Comparison of ENCODE assay signal across 8 cellular contexts in genomic region chr1:51517361-51518032, GRCh38. TPM values are rescaled to one million over a fixed set of nuclear protein-coding genes. Genes with fewer than 3 reads are reported as not detected.
A peak's percentile ranks its signal among the peaks of the same experiment; 100 is the strongest.
DNase-seq lines count a peak whose midpoint lies in the region; ATAC-seq and TF ChIP-seq lines count a peak whose summit lies in the region.

No MANE protein-coding gene starts in this region.

- H3K27ac ChIP-seq in DND-41 (ENCODE audit: low read length) = no peak overlapping the region
- peak overlapping the region in 1 of 2 donors; percentile 60 for H3K27ac ChIP-seq in aorta (ENCODE audit: low read depth in 1 of 2, low read length in 2 of 2)

- no peaks in the 10 kb centered on the region for H3K36me3 ChIP-seq in DND-41 (ENCODE audit: insufficient read depth, low read length)
- no peaks in the 10 kb centered on the region for H3K36me3 ChIP-seq in aorta (ENCODE audit: control insufficient read depth in 1 of 2, insufficient read depth in 2 of 2, low read length in 1 of 2)

- 1% methylated on average over 7 of the region's 7 CpGs for WGBS in aorta, 2 donors

- H2AFZ ChIP-seq in DND-41 (ENCODE audit: low read depth, low read length) = peak overlapping the region; percentile 97

- no peaks in the 10 kb centered on the region for H3K36me3 Mint-ChIP-seq in mesothelial cell of epicardium

- H3K4me3 Mint-ChIP-seq in mesothelial cell of epicardium = peak overlapping the region; percentile 85

- peaks cover 3% of the 10 kb centered on the region for H3K27me3 ChIP-seq in DND-41 (ENCODE audit: insufficient read depth, low read length, poor library complexity)
- H3K27me3 ChIP-seq in aorta (ENCODE audit: control insufficient read depth in 1 of 2, insufficient read depth in 2 of 2, low read length in 1 of 2) = no peaks in the 10 kb centered on the region

- ATAC-seq in DND-41 (ENCODE audit: insufficient read depth, low read depth) = no peak
- no peak for ATAC-seq in aorta (ENCODE audit: low FRiP score)
- no peak for ATAC-seq in GM18861 (IDR thresholded peaks at IDR 0.05; ENCODE audit: unreplicated experiment)
- ATAC-seq in HG03378 (IDR thresholded peaks at IDR 0.05; ENCODE audit: unreplicated experiment) = no peak
- ATAC-seq in HG02884 (IDR thresholded peaks at IDR 0.05; ENCODE audit: unreplicated experiment) = no peak

- H3K4me3 ChIP-seq in DND-41 (ENCODE audit: low read depth in 1 of 2, low read length in 2 of 2) (peak overlapping the region; percentile 74 to 82; a peak in 3 of 4 replicates), cardiac fibroblast (replicated peaks in 1 of 2; ENCODE audit: low read depth in 2 of 2, low read length in 2 of 2) (peak overlapping the region; percentile 79 to 81), aorta (ENCODE audit: low read length in 2 of 2) (peak overlapping the region; percentile 77 to 89)

- peak overlapping the region; percentile 79 for H3K9ac ChIP-seq in DND-41 (ENCODE audit: low read depth, low read length)

- no peaks in the 10 kb centered on the region; the same call in 1 of the 2 replicates for H4K20me1 ChIP-seq in DND-41 (ENCODE audit: insufficient read depth, low read length)

- peak overlapping the region; percentile 91 for H3K27ac Mint-ChIP-seq in mesothelial cell of epicardium

- H3K4me1 ChIP-seq in DND-41 (ENCODE audit: insufficient read depth, low read length) (peaks cover 35% of the 10 kb centered on the region), aorta (ENCODE audit: control insufficient read depth in 1 of 2, insufficient read depth in 2 of 2, low read length in 2 of 2) (peaks cover 0 to 3% of the 10 kb centered on the region in 2 donors)

- DNase-seq in DND-41 (no peak), MV-4-11 (lab: John Stamatoyannopoulos, UW) (peak; percentile 12), cardiac fibroblast (ENCODE audit: low read depth in 2 of 2) (peak; percentile 41 to 59), mesothelial cell of epicardium (ENCODE audit: low spot score in 2 of 2, unreplicated experiment in 2 of 2) (no peak), aorta (no peak)

- TF ChIP-seq CTCF in DND-41 (IDR thresholded peaks at IDR 0.05; ENCODE audit: borderline replicate concordance, extremely low read depth, low read length, poor library complexity, severe bottlenecking) (no peak), cardiac fibroblast (IDR thresholded peaks at IDR 0.05; ENCODE audit: low read depth, low read length) (no peak), mesothelial cell of epicardium (IDR thresholded peaks at IDR 0.05; ENCODE audit: unreplicated experiment) (no peak)

- peaks cover 38% of the 10 kb centered on the region for H3K4me1 Mint-ChIP-seq in mesothelial cell of epicardium

- intact Hi-C loops in aorta (cut with DNase I) = loop anchor here in 1 of 2 donors (10.0 kb wide), 1 partner anchor 73 kb away; no protein-coding TSS in a partner anchor

- H3K9me3 Mint-ChIP-seq in mesothelial cell of epicardium = no peaks in the 10 kb centered on the region

- peaks cover 59% of the 10 kb centered on the region for H3K79me2 ChIP-seq in DND-41 (ENCODE audit: insufficient read depth, low read length)

- H3K4me2 ChIP-seq in DND-41 (ENCODE audit: insufficient read depth, low read length) = peak overlapping the region; percentile 98

- H3K9me3 ChIP-seq in DND-41 (ENCODE audit: insufficient read depth, low read length, severe bottlenecking) (no peaks in the 10 kb centered on the region), aorta (ENCODE audit: control insufficient read depth, low read length) (no peaks in the 10 kb centered on the region)

- no peaks in the 10 kb centered on the region for H3K27me3 Mint-ChIP-seq in mesothelial cell of epicardium (ENCODE audit: low read depth)

RNA-seq across cellular contexts. Expression of gene EPS15, which starts 1.6 kb away (rescaled TPM):
- total RNA-seq in mesothelial cell of epicardium (50.3 to 53.4 TPM (median 52.5 TPM) in 3 replicates), aorta (100 to 1,000 TPM; 101 to 121 TPM)
- 10 to 100 TPM; 24.8 to 38.3 TPM for polyA plus RNA-seq in aorta

Comparison
In these comparisons a context has a peak if more than half of its experiments do, and no peak if none do; other contexts are left out.
1. DNase-seq: peak in MV-4-11 (single experiment) and cardiac fibroblast (2 of 2); none in DND-41 (single experiment), mesothelial cell of epicardium (0 of 2) and aorta (0 of 2).
2. Peak in every context shown above with its lines, with median percentiles within 50 percentile points of each other: H3K4me3 ChIP-seq.